Comparison of ENCODE assay signal across 10 cellular contexts in the genomic region with DNA sequence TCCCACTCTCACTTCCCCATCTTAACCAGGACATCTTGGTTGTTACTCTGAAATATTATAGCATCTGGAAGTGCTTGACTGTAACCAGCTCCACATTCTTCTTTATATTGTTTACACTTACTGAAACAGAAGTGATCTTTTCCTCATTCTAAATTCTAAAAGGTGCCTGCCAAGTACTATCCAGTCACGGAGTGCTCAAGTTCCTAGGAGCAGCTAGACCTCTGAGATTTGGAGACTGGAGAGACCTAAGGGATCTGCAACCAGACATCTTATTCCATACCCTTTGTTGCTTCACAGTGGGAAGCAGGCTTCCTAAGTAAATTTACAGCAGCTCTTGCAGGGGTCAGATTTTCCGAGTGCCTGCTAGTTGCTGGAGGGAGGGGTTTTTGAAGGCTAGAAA.
DNase-seq lines count a peak whose midpoint lies in the region; ATAC-seq and TF ChIP-seq lines count a peak whose summit lies in the region.
"Had no signal": no experiment of that assay in that cellular context is flagged by ENCODE, and none has a peak within 500 bp of the region (broad histone marks: within the 10 kb centered on the region; RNA-seq: fewer than 3 reads in every experiment).

No MANE protein-coding gene starts in this region.

- ATAC-seq in heart right ventricle: peak in 6 of 8 donors; percentile 12 to 48 (median 30)
- ATAC-seq: activated T-cell treated with anti-CD3 and anti-CD28 coated beads, Interleukin-2, amount 50 U/mL, for 4 hours had no signal

- H3K4me3 ChIP-seq in heart right ventricle (no peak overlapping the region), prostate gland (no peak overlapping the region), lower leg skin (ENCODE audit: low read depth, poor library complexity, severe bottlenecking) (no peak overlapping the region)

- peak; percentile 57 for DNase-seq in GM04504 (ENCODE audit: low read depth)
- no peak for DNase-seq in heart right ventricle
- DNase-seq in prostate gland (ENCODE audit: low spot score): no peak
- no peak for DNase-seq in T-helper 9 cell
- no peak for DNase-seq in lower leg skin (ENCODE audit: low spot score in 2 of 2)
- no peak for DNase-seq in stimulated activated CD4-positive, alpha-beta T cell treated with anti-CD3 and anti-CD28 coated beads, Interleukin-12 subunit alpha, Interleukin-12 subunit beta, amount 100 ng/mL, for 4 hours
- no peak for DNase-seq in activated CD4-positive, alpha-beta T cell treated with anti-CD3 and anti-CD28 coated beads for 1 hour
- DNase-seq: activated T-cell treated with anti-CD3 and anti-CD28 coated beads, Interleukin-2, amount 50 U/mL, for 4 hours; NCI-H1694 treated with DMSO at 0.1 percent for 48 hours had no signal

- H3K27ac ChIP-seq in VCaP: peak overlapping the region; percentile 46
- peak overlapping the region in 9 of 10 donors; percentile 11 to 73 (median 59) for H3K27ac ChIP-seq in heart right ventricle
- peak overlapping the region; percentile 44 to 68 for H3K27ac ChIP-seq in prostate gland

- intact Hi-C loops in heart right ventricle (cut with DNase I) (no loop called here), prostate gland (cut with DNase I) (no loop called here), lower leg skin (cut with DNase I; ENCODE audit: low total_unique reads) (no loop called here)

- TF ChIP-seq CTCF in VCaP (conservative IDR thresholded peaks at IDR 0.05): no peak
- no peak for TF ChIP-seq CTCF in heart right ventricle (IDR thresholded peaks at IDR 0.05)
- TF ChIP-seq CTCF in prostate gland (IDR thresholded peaks at IDR 0.05): no peak
- TF ChIP-seq CTCF in lower leg skin (IDR thresholded peaks at IDR 0.05): no peak

- WGBS in heart right ventricle, 2 donors: 70 to 73% methylated on average over 2 of the region's 2 CpGs
- 55% methylated on average over 2 of the region's 2 CpGs for WGBS in prostate gland
- 65 to 71% methylated on average over 2 of the region's 2 CpGs for WGBS in lower leg skin, 2 donors

- no peaks in the 10 kb centered on the region for H3K36me3 ChIP-seq in heart right ventricle
- H3K36me3 ChIP-seq in prostate gland: no peaks in the 10 kb centered on the region

- peaks cover 0 to 29% (median 11%) of the 10 kb centered on the region in 9 donors for H3K4me1 ChIP-seq in heart right ventricle
- peaks cover 4% of the 10 kb centered on the region for H3K4me1 ChIP-seq in prostate gland (replicated peaks)

- TF ChIP-seq POLR2A in prostate gland (IDR thresholded peaks at IDR 0.05) (no peak), lower leg skin (IDR thresholded peaks at IDR 0.05) (no peak)

- H3K27me3 ChIP-seq in heart right ventricle (no peaks in the 10 kb centered on the region), prostate gland (replicated peaks; ENCODE audit: insufficient read depth) (no peaks in the 10 kb centered on the region)

- no peaks in the 10 kb centered on the region for H3K9me3 ChIP-seq in heart right ventricle
- H3K9me3 ChIP-seq in prostate gland: no peaks in the 10 kb centered on the region
